Comparison of ENCODE assay signal across 14 cellular contexts in the genomic region with DNA sequence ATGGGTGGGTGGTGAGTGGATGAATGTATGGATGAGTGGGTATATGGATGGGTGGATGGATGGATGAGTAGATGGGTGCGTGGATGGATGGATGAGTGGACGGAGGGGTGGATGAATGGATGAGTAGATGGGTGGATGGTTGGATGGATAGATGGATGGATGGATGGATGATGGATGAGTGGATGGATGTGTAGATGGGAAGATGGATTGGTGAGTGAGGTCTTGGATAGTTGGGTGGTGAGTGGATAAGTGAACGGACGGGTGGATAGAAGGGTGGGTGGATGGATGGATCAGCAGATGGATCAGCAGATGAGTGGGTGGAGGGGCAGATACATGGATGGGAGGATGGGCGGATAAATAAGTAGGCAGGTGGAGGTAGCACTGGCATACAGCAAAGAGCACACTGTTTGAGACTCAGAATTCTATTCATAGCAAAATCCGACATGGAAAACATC.
DNase-seq lines count a peak whose midpoint lies in the region; ATAC-seq, FAIRE-seq and TF ChIP-seq lines count a peak whose summit lies in the region.
"Had no signal": no experiment of that assay in that cellular context is flagged by ENCODE, and none has a peak within 500 bp of the region (broad histone marks: within the 10 kb centered on the region; RNA-seq: fewer than 3 reads in every experiment).

No MANE protein-coding gene starts in this region.

- H2BK120ac ChIP-seq in IMR-90 (ENCODE audit: low read depth, low read length): no peak overlapping the region

- BruUV-seq in IMR-90 (replicated peaks; lab: Mats Ljungman, UMichigan): no TSS peak

- H3K4me2 ChIP-seq in IMR-90 (ENCODE audit: low read depth, low read length): no peak overlapping the region

- in situ Hi-C loops in IMR-90 (cut with MboI; ENCODE audit: low sequenced_read_pairs): no loop called here

- peak overlapping the region in 5 of 7 donors; percentile 71 to 98 (median 94) for H3K27ac Mint-ChIP-seq in CD4-positive, alpha-beta memory T cell
- no peak overlapping the region for H3K27ac Mint-ChIP-seq in stimulated activated effector memory CD8-positive, alpha-beta T cell treated with anti-CD3 and anti-CD28 coated beads, Interleukin-12 subunit alpha, Interleukin-12 subunit beta, amount 100 ng/mL, for 72 hours
- H3K27ac Mint-ChIP-seq: activated naive CD4-positive, alpha-beta T cell treated with anti-CD3 and anti-CD28 coated beads for 36 hours had no signal

- H4K5ac ChIP-seq in IMR-90 (ENCODE audit: low read depth, low read length): no peak overlapping the region

- H4K8ac ChIP-seq in IMR-90 (ENCODE audit: low read depth in 2 of 2, low read length in 2 of 2): no peak overlapping the region

- intact Hi-C loops in CD4-positive, alpha-beta memory T cell (cut with micrococcal nuclease): no loop called here
- intact Hi-C loops in IMR-90 (cut with micrococcal nuclease) (no loop called here), kidney (cut with DNase I) (no loop called here)

- no peaks in the 10 kb centered on the region for H3K36me3 ChIP-seq in CD4-positive, alpha-beta memory T cell (ENCODE audit: insufficient read depth, low read length)
- H3K36me3 ChIP-seq in IMR-90 (ENCODE audit: control insufficient read depth, insufficient read depth, low read length): no peaks in the 10 kb centered on the region
- H3K36me3 ChIP-seq in bronchial epithelial cell (ENCODE audit: control insufficient read depth, insufficient read depth, low read length): no peaks in the 10 kb centered on the region
- H3K36me3 ChIP-seq in SJCRH30: no peaks in the 10 kb centered on the region
- H3K36me3 ChIP-seq in kidney (ENCODE audit: control insufficient read depth in 1 of 2, insufficient read depth in 2 of 2, low read length in 2 of 2): no peaks in the 10 kb centered on the region
- H3K36me3 ChIP-seq: esophagus squamous epithelium, sigmoid colon had no signal

- H2AK5ac ChIP-seq in IMR-90 (ENCODE audit: low read depth, low read length): 0 out of 2 replicates have a peak overlapping the region, but pooled peaks have one; percentile 48

- H3K4ac ChIP-seq in IMR-90 (ENCODE audit: low read depth, low read length): no peak overlapping the region

- dilution Hi-C loops in IMR-90 (cut with HindIII; ENCODE audit: low sequenced_read_pairs, unreplicated experiment): no loop called here

- no peak overlapping the region for H3K56ac ChIP-seq in IMR-90 (ENCODE audit: extremely low read depth, insufficient read depth, low read length)

- peak overlapping the region in 3 of 8 donors; percentile 48 to 79 (median 69) for H3K4me3 Mint-ChIP-seq in CD4-positive, alpha-beta memory T cell
- peak overlapping the region; percentile 2 for H3K4me3 Mint-ChIP-seq in stimulated activated effector memory CD8-positive, alpha-beta T cell treated with anti-CD3 and anti-CD28 coated beads, Interleukin-12 subunit alpha, Interleukin-12 subunit beta, amount 100 ng/mL, for 72 hours
- H3K4me3 Mint-ChIP-seq: activated naive CD4-positive, alpha-beta T cell treated with anti-CD3 and anti-CD28 coated beads for 36 hours; nephron progenitor cell had no signal

- TF ChIP-seq RAD21 in IMR-90 (IDR thresholded peaks at IDR 0.05; ENCODE audit: low read length): no peak

- no peak overlapping the region for H2BK20ac ChIP-seq in IMR-90 (ENCODE audit: low read depth, low read length)

- WGBS in IMR-90 (ENCODE audit: extremely low coverage in 2 of 2, insufficient read length in 1 of 2), 2 experiments: 100% methylated on average over 3 to 4 of the region's 6 CpGs

- H3K14ac ChIP-seq in IMR-90 (replicated peaks; ENCODE audit: low read depth, low read length): no peak overlapping the region

- no peak overlapping the region for H3K9ac ChIP-seq in IMR-90 (ENCODE audit: low read depth, low read length)
- peak overlapping the region in 1 of 2 donors; percentile 67 for H3K9ac ChIP-seq in kidney (ENCODE audit: low read length in 2 of 2)

- peaks cover 56% of the 10 kb centered on the region for H3K4me1 ChIP-seq in CD4-positive, alpha-beta memory T cell (ENCODE audit: insufficient read depth, low read length)
- H3K4me1 ChIP-seq in IMR-90 (ENCODE audit: control insufficient read depth, insufficient read depth, low read length) (peaks cover 32% of the 10 kb centered on the region), SJCRH30 (peaks cover 31% of the 10 kb centered on the region), kidney (ENCODE audit: control insufficient read depth in 1 of 2, insufficient read depth in 1 of 2, low read depth in 1 of 2, low read length in 2 of 2) (peaks cover 29 to 32% of the 10 kb centered on the region in 2 donors)

- TF ChIP-seq CTCF in IMR-90 (conservative IDR thresholded peaks at IDR 0.05; ENCODE audit: low read depth, low read length) (no peak), bronchial epithelial cell (IDR thresholded peaks at IDR 0.05; ENCODE audit: insufficient read depth, low read length, severe bottlenecking) (no peak), kidney (IDR thresholded peaks at IDR 0.05; ENCODE audit: borderline replicate concordance, extremely low read depth, insufficient read depth) (no peak)

- H4K20me1 ChIP-seq in IMR-90 (ENCODE audit: insufficient read depth, low read length): no peaks in the 10 kb centered on the region

- no peaks in the 10 kb centered on the region for H3K27me3 ChIP-seq in CD4-positive, alpha-beta memory T cell (ENCODE audit: insufficient read depth, low read length)
- H3K27me3 ChIP-seq in IMR-90 (ENCODE audit: control insufficient read depth, insufficient read depth, low read length): no peaks in the 10 kb centered on the region
- H3K27me3 ChIP-seq in bronchial epithelial cell (ENCODE audit: control insufficient read depth, insufficient read depth, low read length): no peaks in the 10 kb centered on the region
- no peaks in the 10 kb centered on the region for H3K27me3 ChIP-seq in SJCRH30
- H3K27me3 ChIP-seq: esophagus squamous epithelium, sigmoid colon had no signal

- no peak for TF ChIP-seq POLR2A in IMR-90 (IDR thresholded peaks at IDR 0.05; ENCODE audit: low read depth, low read length)

- no peaks in the 10 kb centered on the region for H3K9me3 ChIP-seq in CD4-positive, alpha-beta memory T cell (ENCODE audit: control insufficient read depth in 1 of 2, low read length in 2 of 2)
- H3K9me3 ChIP-seq in IMR-90 (ENCODE audit: control insufficient read depth, insufficient read depth, low read length) (no peaks in the 10 kb centered on the region), SJCRH30 (replicated peaks) (no peaks in the 10 kb centered on the region), kidney (ENCODE audit: control insufficient read depth in 1 of 2, low read length in 2 of 2) (no peaks in the 10 kb centered on the region)
- H3K9me3 ChIP-seq: esophagus squamous epithelium, sigmoid colon had no signal

- POLR2A ChIA-PET in CD4-positive, alpha-beta memory T cell (lab: Charles Lee; ENCODE audit: partially characterized antibody): interaction anchor here (1.0 to 4.9 kb wide), 9 partner anchors 9 to 280 kb away, joined by 5 to 85 read pairs (median 35); a partner anchor contains a TSS
- POLR2A ChIA-PET in IMR-90 (lab: Charles Lee; ENCODE audit: unreplicated experiment): no interaction called here

- H3K27ac ChIP-seq in CD4-positive, alpha-beta memory T cell (ENCODE audit: low read depth, low read length): peak overlapping the region; percentile 84
- H3K27ac ChIP-seq in IMR-90 (ENCODE audit: insufficient read depth, low read length) (no peak overlapping the region), SJCRH30 (no peak overlapping the region), kidney (ENCODE audit: low read depth in 2 of 2, low read length in 2 of 2) (no peak overlapping the region)

- H3K9me3 Mint-ChIP-seq in CD4-positive, alpha-beta memory T cell: no peaks in the 10 kb centered on the region
- no peaks in the 10 kb centered on the region for H3K9me3 Mint-ChIP-seq in stimulated activated effector memory CD8-positive, alpha-beta T cell treated with anti-CD3 and anti-CD28 coated beads, Interleukin-12 subunit alpha, Interleukin-12 subunit beta, amount 100 ng/mL, for 72 hours
- H3K9me3 Mint-ChIP-seq: activated CD4-positive, alpha-beta T cell treated with anti-CD3 and anti-CD28 coated beads, Interleukin-2, amount 10 ng/mL, durations not matched to agents 7 days and 5 days; activated naive CD4-positive, alpha-beta T cell treated with anti-CD3 and anti-CD28 coated beads for 36 hours; nephron progenitor cell had no signal

- no peak overlapping the region for H3K18ac ChIP-seq in IMR-90 (ENCODE audit: low read depth, low read length)

- DNase-seq in CD4-positive, alpha-beta memory T cell: no peak
- DNase-seq in IMR-90: no peak
- DNase-seq in bronchial epithelial cell (ENCODE audit: low read depth): no peak
- no peak for DNase-seq in stimulated activated effector memory CD8-positive, alpha-beta T cell treated with anti-CD3 and anti-CD28 coated beads, Interleukin-12 subunit alpha, Interleukin-12 subunit beta, amount 100 ng/mL, for 72 hours (ENCODE audit: low spot score in 2 of 2)
- DNase-seq in SJCRH30: no peak
- no peak for DNase-seq in kidney
- no peak for DNase-seq in activated T-cell treated with anti-CD3 and anti-CD28 coated beads, Interleukin-2, amount 50 U/mL, for 1 hour
- DNase-seq: esophagus squamous epithelium, nephron progenitor cell, sigmoid colon, trophoblast cell had no signal

- H4K91ac ChIP-seq in IMR-90 (ENCODE audit: insufficient read depth, low read depth, low read length): no peak overlapping the region

- no peak overlapping the region for H3K23ac ChIP-seq in IMR-90 (ENCODE audit: low read depth, low read length)

- H3K4me1 Mint-ChIP-seq in CD4-positive, alpha-beta memory T cell: peaks cover 31 to 68% (median 48%) of the 10 kb centered on the region in 4 donors
- peaks cover 46% of the 10 kb centered on the region for H3K4me1 Mint-ChIP-seq in stimulated activated effector memory CD8-positive, alpha-beta T cell treated with anti-CD3 and anti-CD28 coated beads, Interleukin-12 subunit alpha, Interleukin-12 subunit beta, amount 100 ng/mL, for 72 hours

- peak; percentile 70 for FAIRE-seq in bronchial epithelial cell (lab: Jason Lieb, UNC)
- FAIRE-seq in kidney (lab: Jason Lieb, UNC): no peak
- FAIRE-seq: astrocyte had no signal

- H2BK15ac ChIP-seq in IMR-90 (ENCODE audit: low read depth, low read length): no peak overlapping the region; the same call in 2 of the 3 replicates

- H3K4me3 ChIP-seq in CD4-positive, alpha-beta memory T cell (ENCODE audit: low read length in 2 of 2): no peak overlapping the region
- H3K4me3 ChIP-seq in IMR-90 (ENCODE audit: insufficient read depth, low read depth, low read length): no peak overlapping the region
- no peak overlapping the region for H3K4me3 ChIP-seq in bronchial epithelial cell (ENCODE audit: low read depth, low read length)
- H3K4me3 ChIP-seq in SJCRH30: no peak overlapping the region
- H3K4me3 ChIP-seq in kidney (ENCODE audit: low read length in 2 of 2): no peak overlapping the region
- H3K4me3 ChIP-seq: esophagus squamous epithelium, sigmoid colon had no signal

- no peak overlapping the region for H2AK9ac ChIP-seq in IMR-90 (replicated peaks; ENCODE audit: low read depth, low read length, poor library complexity)

- peak overlapping the region; percentile 14 for H2BK5ac ChIP-seq in IMR-90 (ENCODE audit: low read depth, low read length, poor library complexity, severe bottlenecking)

- H2AFZ ChIP-seq in IMR-90 (replicated peaks; ENCODE audit: low read length, poor library complexity): peak overlapping the region; percentile 19

- 0 out of 2 replicates have a peak, but pooled peaks cover 2% of the 10 kb centered on the region for H3K9me1 ChIP-seq in IMR-90 (ENCODE audit: insufficient read depth, low read length)

- H3K27me3 Mint-ChIP-seq in CD4-positive, alpha-beta memory T cell: no peaks in the 10 kb centered on the region

- CTCF ChIA-PET in CD4-positive, alpha-beta memory T cell (lab: Charles Lee; ENCODE audit: partially characterized antibody): interaction anchor here (1.7 to 3.7 kb wide), 2 partner anchors 20 to 283 kb away, joined by 8 to 13 read pairs; no protein-coding TSS in a partner anchor
- CTCF ChIA-PET in IMR-90 (lab: Yijun Ruan, JAX): no interaction called here

- ATAC-seq in IMR-90 (ENCODE audit: low read depth): no peak
- ATAC-seq in stimulated activated effector memory CD8-positive, alpha-beta T cell treated with anti-CD3 and anti-CD28 coated beads, Interleukin-12 subunit alpha, Interleukin-12 subunit beta, amount 100 ng/mL, for 72 hours: no peak

- peaks cover 3 to 7% of the 10 kb centered on the region in 2 experiments; a peak in 2 of 4 replicates for H3K79me1 ChIP-seq in IMR-90 (ENCODE audit: low read depth in 1 of 2, low read length in 2 of 2)

- H3K36me3 Mint-ChIP-seq in CD4-positive, alpha-beta memory T cell: no peaks in the 10 kb centered on the region
- peaks cover 11% of the 10 kb centered on the region for H3K36me3 Mint-ChIP-seq in stimulated activated effector memory CD8-positive, alpha-beta T cell treated with anti-CD3 and anti-CD28 coated beads, Interleukin-12 subunit alpha, Interleukin-12 subunit beta, amount 100 ng/mL, for 72 hours
